In the genomic region with DNA sequence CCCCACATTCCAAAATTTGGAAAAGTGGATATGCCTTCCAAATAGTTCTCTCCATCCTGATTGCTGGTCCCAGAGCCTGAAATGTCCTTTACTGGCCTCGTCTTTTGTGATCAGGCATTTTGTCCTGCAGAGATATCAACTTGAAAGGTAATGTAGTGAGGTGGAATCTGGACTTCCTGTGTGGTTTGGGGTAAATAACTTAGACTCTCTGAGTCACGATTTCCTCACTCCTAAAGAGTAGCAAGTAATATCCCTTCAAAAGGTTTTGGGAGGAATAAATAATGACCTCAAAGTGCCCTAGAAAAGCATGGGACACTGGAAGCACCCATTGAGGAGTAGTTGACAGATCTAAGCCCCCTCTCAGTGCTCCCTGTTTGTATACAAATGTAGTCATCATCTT, we compare ENCODE assay signal across 21 cellular contexts.
"Had no signal": no experiment of that assay in that cellular context is flagged by ENCODE, and none has a peak within 500 bp of the region (broad histone marks: within the 10 kb centered on the region; RNA-seq: fewer than 3 reads in every experiment).

No MANE protein-coding gene starts in this region.

- H3K27ac Mint-ChIP-seq: immature natural killer cell; naive thymus-derived CD4-positive, alpha-beta T cell; nephron progenitor cell; stimulated activated effector memory CD8-positive, alpha-beta T cell treated with anti-CD3 and anti-CD28 coated beads, Interleukin-12 subunit alpha, Interleukin-12 subunit beta, amount 100 ng/mL, for 72 hours; stimulated activated naive CD8-positive, alpha-beta T cell treated with anti-CD3 and anti-CD28 coated beads, Interleukin-15, Interleukin-2, amounts not matched to agents 100 ng/mL and 50 ng/mL, for 24 hours had no signal

- H3K27ac ChIP-seq: epithelial cell of prostate, esophagus muscularis mucosa, parathyroid adenoma, prostate gland, right lobe of liver, tibial artery, upper lobe of right lung had no signal

- H3K36me3 ChIP-seq: esophagus muscularis mucosa, prostate gland, right lobe of liver, tibial artery, upper lobe of right lung had no signal

- H3K9ac ChIP-seq: parathyroid adenoma had no signal

- H3K36me3 Mint-ChIP-seq: immature natural killer cell; naive thymus-derived CD4-positive, alpha-beta T cell; stimulated activated effector memory CD8-positive, alpha-beta T cell treated with anti-CD3 and anti-CD28 coated beads, Interleukin-12 subunit alpha, Interleukin-12 subunit beta, amount 100 ng/mL, for 72 hours had no signal

- H3K9me3 Mint-ChIP-seq: immature natural killer cell; stimulated activated effector memory CD8-positive, alpha-beta T cell treated with anti-CD3 and anti-CD28 coated beads, Interleukin-12 subunit alpha, Interleukin-12 subunit beta, amount 100 ng/mL, for 72 hours; stimulated activated naive CD8-positive, alpha-beta T cell treated with anti-CD3 and anti-CD28 coated beads, Interleukin-15, Interleukin-2, amounts not matched to agents 100 ng/mL and 50 ng/mL, for 24 hours had no signal

- H3K9me3 ChIP-seq: esophagus muscularis mucosa, prostate gland, right lobe of liver, tibial artery, upper lobe of right lung had no signal

- H3K27me3 Mint-ChIP-seq: naive thymus-derived CD4-positive, alpha-beta T cell; stimulated activated naive CD8-positive, alpha-beta T cell treated with anti-CD3 and anti-CD28 coated beads, Interleukin-15, Interleukin-2, amounts not matched to agents 100 ng/mL and 50 ng/mL, for 24 hours had no signal

- H3K4me3 ChIP-seq: esophagus muscularis mucosa, lung, prostate gland, right lobe of liver, tibial artery, upper lobe of right lung had no signal

- DNase-seq: effector memory CD4-positive, alpha-beta T cell; immature natural killer cell; kidney; left colon; left ventricle myocardium superior; naive thymus-derived CD4-positive, alpha-beta T cell; nephron progenitor cell; retina; right lobe of liver; stimulated activated CD4-positive, alpha-beta T cell treated with anti-CD3 and anti-CD28 coated beads, Interleukin-4, amount 100 ng/mL, for 1 hour; stimulated activated CD8-positive, alpha-beta memory T cell treated with anti-CD3 and anti-CD28 coated beads, Interleukin-4, amount 100 ng/mL, for 48 hours; tibial artery; upper lobe of right lung had no signal

- H3K27me3 ChIP-seq: esophagus muscularis mucosa, right lobe of liver, tibial artery, upper lobe of right lung had no signal

- H3K79me2 ChIP-seq: parathyroid adenoma had no signal

- H3K4me1 Mint-ChIP-seq: immature natural killer cell; nephron progenitor cell; stimulated activated effector memory CD8-positive, alpha-beta T cell treated with anti-CD3 and anti-CD28 coated beads, Interleukin-12 subunit alpha, Interleukin-12 subunit beta, amount 100 ng/mL, for 72 hours had no signal

- ATAC-seq: left colon; left ventricle myocardium superior; naive thymus-derived CD4-positive, alpha-beta T cell; right lobe of liver; stimulated activated effector memory CD8-positive, alpha-beta T cell treated with anti-CD3 and anti-CD28 coated beads, Interleukin-12 subunit alpha, Interleukin-12 subunit beta, amount 100 ng/mL, for 72 hours; upper lobe of right lung had no signal

- H2AFZ ChIP-seq: parathyroid adenoma had no signal

- FAIRE-seq: endometrium, kidney had no signal

- H3K4me1 ChIP-seq: esophagus muscularis mucosa, parathyroid adenoma, prostate gland, right lobe of liver, tibial artery, upper lobe of right lung had no signal

- H3K4me3 Mint-ChIP-seq: immature natural killer cell; naive thymus-derived CD4-positive, alpha-beta T cell; nephron progenitor cell; stimulated activated effector memory CD8-positive, alpha-beta T cell treated with anti-CD3 and anti-CD28 coated beads, Interleukin-12 subunit alpha, Interleukin-12 subunit beta, amount 100 ng/mL, for 72 hours; stimulated activated naive CD8-positive, alpha-beta T cell treated with anti-CD3 and anti-CD28 coated beads, Interleukin-15, Interleukin-2, amounts not matched to agents 100 ng/mL and 50 ng/mL, for 24 hours had no signal
